1 cellular context compared by ENCODE assay signal in the genomic region with DNA sequence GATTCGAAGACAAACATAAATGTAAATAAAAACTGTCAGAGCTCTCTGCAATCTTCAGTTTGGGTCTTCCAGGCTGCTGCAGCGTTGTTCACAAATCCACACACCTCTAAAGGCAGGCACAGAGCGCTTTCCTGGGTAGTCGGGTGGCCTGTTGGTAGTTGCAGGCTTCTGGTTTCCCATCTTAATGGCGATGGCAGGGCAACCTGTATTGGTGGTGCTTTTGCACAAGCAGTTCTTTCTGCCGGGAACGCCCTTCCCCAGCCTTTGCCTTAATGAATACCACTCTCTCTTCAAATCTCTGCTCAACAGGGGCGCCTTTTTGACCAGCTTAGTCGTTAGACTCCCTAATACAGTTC.
TF ChIP-seq lines count a peak whose summit lies in the region.

No MANE protein-coding gene starts in this region.

TF ChIP-seq in HEK293, 187 proteins besides CTCF, POLR2A, EP300 and RAD21 (continued from another document):
- TF ChIP-seq ZSCAN30 (tag by site-specific recombination; IDR thresholded peaks at IDR 0.05): no peak
- TF ChIP-seq, protein P1, sequence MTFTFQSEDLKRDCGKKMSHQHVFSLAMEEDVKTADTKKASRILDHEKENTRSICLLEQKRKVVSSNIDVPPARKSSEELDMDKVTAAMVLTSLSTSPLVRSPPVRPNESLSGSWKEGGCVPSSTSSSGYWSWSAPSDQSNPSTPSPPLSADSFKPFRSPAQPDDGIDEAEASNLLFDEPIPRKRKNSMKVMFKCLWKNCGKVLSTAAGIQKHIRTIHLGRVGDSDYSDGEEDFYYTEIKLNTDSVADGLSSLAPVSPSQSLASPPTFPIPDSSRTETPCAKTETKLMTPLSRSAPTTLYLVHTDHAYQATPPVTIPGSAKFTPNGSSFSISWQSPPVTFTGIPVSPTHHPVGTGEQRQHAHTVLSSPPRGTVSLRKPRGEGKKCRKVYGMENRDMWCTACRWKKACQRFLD (tag by site-specific recombination; IDR thresholded peaks at IDR 0.05): no peak
- no peak for TF ChIP-seq SP3 (tag by site-specific recombination; IDR thresholded peaks at IDR 0.05)
- no peak for TF ChIP-seq ZNF157 (tag by site-specific recombination; IDR thresholded peaks at IDR 0.05)
